Comparison of ENCODE assay signal across 10 cellular contexts in genomic region chr6:54621285-54621684, GRCh38.
DNase-seq lines count a peak whose midpoint lies in the region; ATAC-seq, FAIRE-seq and TF ChIP-seq lines count a peak whose summit lies in the region.
"Had no signal": no experiment of that assay in that cellular context is flagged by ENCODE, and none has a peak within 500 bp of the region (broad histone marks: within the 10 kb centered on the region; RNA-seq: fewer than 3 reads in every experiment).

No MANE protein-coding gene starts in this region.

- ATAC-seq in GM19043 (IDR thresholded peaks at IDR 0.05; ENCODE audit: low read depth, unreplicated experiment) (peak; percentile 76), HG02943 (IDR thresholded peaks at IDR 0.05; ENCODE audit: low read depth, unreplicated experiment) (peak; percentile 84), RWPE2 (ENCODE audit: low read depth) (peak; percentile 67; the same call in 2 of the 3 replicates), HG03521 (IDR thresholded peaks at IDR 0.05; ENCODE audit: unreplicated experiment) (no peak), left ventricle myocardium superior (no peak)

- H3K4me1 Mint-ChIP-seq in neural crest cell, result no peaks in the 10 kb centered on the region

- no peak overlapping the region for H3K27ac Mint-ChIP-seq in neural crest cell (ENCODE audit: unreplicated experiment)
- H3K27ac Mint-ChIP-seq: mesothelial cell of epicardium had no signal

- POLR2A ChIA-PET in OCI-LY7 (lab: Charles Lee), result no interaction called here

- TF ChIP-seq CTCF in RWPE2 (IDR thresholded peaks at IDR 0.05; ENCODE audit: poor library complexity, severe bottlenecking), result peak; percentile 57
- peak; percentile 62 for TF ChIP-seq CTCF in neural crest cell (conservative IDR thresholded peaks at IDR 0.05)
- TF ChIP-seq CTCF in OCI-LY7 (conservative IDR thresholded peaks at IDR 0.05; ENCODE audit: low read length), result no peak

- H3K27ac ChIP-seq in RWPE2 (ENCODE audit: poor library complexity, severe bottlenecking) (no peak overlapping the region), OCI-LY7 (ENCODE audit: low read depth, low read length, poor library complexity, severe bottlenecking) (no peak overlapping the region)

- H3K4me1 ChIP-seq in RWPE2 (ENCODE audit: insufficient read depth, poor library complexity, severe bottlenecking) (peaks cover 6% of the 10 kb centered on the region), OCI-LY7 (ENCODE audit: insufficient read depth, low read length, poor library complexity, severe bottlenecking) (no peaks in the 10 kb centered on the region)

- no peaks in the 10 kb centered on the region for H3K36me3 Mint-ChIP-seq in neural crest cell (ENCODE audit: low read depth)
- H3K36me3 Mint-ChIP-seq: mesothelial cell of epicardium had no signal

- FAIRE-seq in RCC 7860 (lab: Jason Lieb, UNC), result no peak

- no TSS peak for BruUV-seq in OCI-LY7 (replicated peaks; lab: Mats Ljungman, UMichigan)

- H3K9me3 ChIP-seq in RWPE2 (ENCODE audit: severe bottlenecking), result no peaks in the 10 kb centered on the region
- no peaks in the 10 kb centered on the region for H3K9me3 ChIP-seq in OCI-LY7 (ENCODE audit: low read length)

- DNase-seq in RWPE2 (ENCODE audit: low spot score), result no peak
- DNase-seq in neural crest cell (ENCODE audit: low read depth, low spot score), result no peak
- DNase-seq in RCC 7860 (ENCODE audit: low spot score), result no peak
- DNase-seq in left ventricle myocardium superior, result no peak
- no peak for DNase-seq in OCI-LY7 (ENCODE audit: low spot score)
- DNase-seq: NCI-H1092 had no signal

- no peaks in the 10 kb centered on the region for H4K20me1 ChIP-seq in OCI-LY7 (ENCODE audit: insufficient read depth, low read length)

- no peaks in the 10 kb centered on the region for H3K36me3 ChIP-seq in RWPE2 (ENCODE audit: low read depth)
- no peaks in the 10 kb centered on the region for H3K36me3 ChIP-seq in OCI-LY7 (ENCODE audit: insufficient read depth, low read length)

- CTCF ChIA-PET in OCI-LY7 (lab: Charles Lee; ENCODE audit: unreplicated experiment), result no interaction called here

- H3K27me3 ChIP-seq in RWPE2 (ENCODE audit: insufficient read depth, poor library complexity, severe bottlenecking), result no peaks in the 10 kb centered on the region

- no peaks in the 10 kb centered on the region for H3K9me2 ChIP-seq in OCI-LY7 (ENCODE audit: insufficient read depth, low read length)

- intact Hi-C loops in left ventricle myocardium superior (cut with micrococcal nuclease) (no loop called here), OCI-LY7 (cut with micrococcal nuclease; ENCODE audit: unreplicated experiment) (no loop called here)

- no peak overlapping the region for H2AFZ ChIP-seq in OCI-LY7 (ENCODE audit: low read length)

- no peak overlapping the region for H3K4me3 Mint-ChIP-seq in neural crest cell
- H3K4me3 Mint-ChIP-seq: mesothelial cell of epicardium had no signal

- H3K4me2 ChIP-seq in OCI-LY7 (ENCODE audit: low read length), result no peak overlapping the region

- H3K9me3 Mint-ChIP-seq in neural crest cell, result no peaks in the 10 kb centered on the region

- no peaks in the 10 kb centered on the region for H3K79me2 ChIP-seq in OCI-LY7 (ENCODE audit: insufficient read depth, low read depth, low read length)

- H3K27me3 Mint-ChIP-seq in neural crest cell (ENCODE audit: low read depth), result no peaks in the 10 kb centered on the region

- H3K4me3 ChIP-seq in RWPE2 (ENCODE audit: severe bottlenecking) (no peak overlapping the region), OCI-LY7 (ENCODE audit: low read depth, low read length, poor library complexity, severe bottlenecking) (no peak overlapping the region)

Comparison
In these comparisons a context has a peak if more than half of its experiments do, and no peak if none do; other contexts are left out.
1. ATAC-seq: peak in GM19043 (single experiment), HG02943 (single experiment) and RWPE2 (single experiment); none in HG03521 (single experiment) and left ventricle myocardium superior (single experiment).